Comparison of ENCODE assay signal across 8 cellular contexts in genomic region chr1:21174638-21175323, GRCh38. TPM values are rescaled to one million over a fixed set of nuclear protein-coding genes. Genes with fewer than 3 reads are reported as not detected.
DNase-seq lines count a peak whose midpoint lies in the region; ATAC-seq and TF ChIP-seq lines count a peak whose summit lies in the region.

No MANE protein-coding gene starts in this region.

- H3K36me3 Mint-ChIP-seq in Caco-2 (ENCODE audit: insufficient read depth, unreplicated experiment) (peaks cover 30% of the 10 kb centered on the region), nephron (ENCODE audit: low read depth) (peaks cover 22% of the 10 kb centered on the region)

- H3K27ac ChIP-seq in OCI-LY1 (ENCODE audit: low read depth, low read length, poor library complexity, severe bottlenecking): peak overlapping the region; percentile 46
- H3K27ac ChIP-seq in duodenal mucosa (ENCODE audit: low read depth, low read length): peak overlapping the region; percentile 7

- H3K27me3 ChIP-seq in Caco-2 (replicated peaks; ENCODE audit: control insufficient read depth, insufficient read depth, low read length): no peaks in the 10 kb centered on the region
- no peaks in the 10 kb centered on the region for H3K27me3 ChIP-seq in OCI-LY1 (ENCODE audit: insufficient read depth, low read length)
- no peaks in the 10 kb centered on the region for H3K27me3 ChIP-seq in duodenal mucosa (ENCODE audit: control insufficient read depth in 1 of 2, insufficient read depth in 2 of 2, low read length in 2 of 2)

- no TSS peak for BruUV-seq in Caco-2 (replicated peaks; lab: Mats Ljungman, UMichigan)

- TF ChIP-seq CTCF in Caco-2 (IDR thresholded peaks at IDR 0.05; ENCODE audit: insufficient read depth in 1 of 2, low read depth in 1 of 2, low read length in 1 of 2, severe bottlenecking in 1 of 2, unreplicated experiment in 1 of 2) (no peak), OCI-LY1 (IDR thresholded peaks at IDR 0.05; ENCODE audit: low read length) (no peak), nephron (IDR thresholded peaks at IDR 0.05; ENCODE audit: unreplicated experiment in 3 of 3) (no peak)

- intact Hi-C loops in Caco-2 (cut with micrococcal nuclease; ENCODE audit: unreplicated experiment): loop anchor here (10.0 kb wide), 1 partner anchor 390 kb away; the partner anchor contains the start of gene HP1BP3

- ATAC-seq in GM21529 (IDR thresholded peaks at IDR 0.05; ENCODE audit: unreplicated experiment): no peak
- ATAC-seq in HG02840 (IDR thresholded peaks at IDR 0.05; ENCODE audit: low FRiP score, unreplicated experiment): no peak

- H3K9ac ChIP-seq in OCI-LY1 (ENCODE audit: low read length) (peak overlapping the region; percentile 87), duodenal mucosa (ENCODE audit: low read depth in 1 of 2, low read length in 2 of 2) (peak overlapping the region; percentile 85 to 96)

- no peaks in the 10 kb centered on the region for H3K9me3 Mint-ChIP-seq in Caco-2 (ENCODE audit: unreplicated experiment)
- H3K9me3 Mint-ChIP-seq in nephron: no peaks in the 10 kb centered on the region

- H2AFZ ChIP-seq in OCI-LY1 (ENCODE audit: low read length): no peak overlapping the region

- H3K27me3 Mint-ChIP-seq in Caco-2 (ENCODE audit: insufficient read depth, unreplicated experiment) (no peaks in the 10 kb centered on the region), nephron (ENCODE audit: low read depth) (no peaks in the 10 kb centered on the region)

- no peaks in the 10 kb centered on the region for H3F3A ChIP-seq in OCI-LY1 (ENCODE audit: insufficient read depth, low read length)

- H3K9me3 ChIP-seq in Caco-2 (no peaks in the 10 kb centered on the region), OCI-LY1 (ENCODE audit: low read length) (no peaks in the 10 kb centered on the region), duodenal mucosa (ENCODE audit: control insufficient read depth in 1 of 2, low read length in 2 of 2) (no peaks in the 10 kb centered on the region)

- H3K9me2 ChIP-seq in OCI-LY1 (ENCODE audit: low read depth, low read length): no peaks in the 10 kb centered on the region

- POLR2A ChIA-PET in Caco-2 (lab: Charles Lee): interaction anchor here (0.6 kb wide), 1 partner anchor 18 kb away, joined by 3 read pairs; no protein-coding TSS in a partner anchor

- H3K4me3 Mint-ChIP-seq in Caco-2 (ENCODE audit: unreplicated experiment): peak overlapping the region; percentile 90
- H3K4me3 Mint-ChIP-seq in nephron: peak overlapping the region; percentile 86 to 94 (median 91)

- DNase-seq in Caco-2 (no peak), NCI-H345 treated with DMSO at 0.1 percent for 48 hours (lab: John Stamatoyannopoulos, UW; ENCODE audit: unreplicated experiment) (no peak), SHP77 (lab: John Stamatoyannopoulos, UW) (no peak)

- H3K4me1 ChIP-seq in Caco-2: peaks cover 13% of the 10 kb centered on the region
- H3K4me1 ChIP-seq in OCI-LY1 (ENCODE audit: insufficient read depth, low read length, severe bottlenecking): peaks cover 34% of the 10 kb centered on the region
- H3K4me1 ChIP-seq in duodenal mucosa (ENCODE audit: control insufficient read depth in 1 of 2, insufficient read depth in 2 of 2, low read length in 2 of 2): peaks cover 15 to 22% of the 10 kb centered on the region in 2 donors

- no peaks in the 10 kb centered on the region for H4K20me1 ChIP-seq in OCI-LY1 (ENCODE audit: insufficient read depth, low read length)

- peaks cover 17% of the 10 kb centered on the region for H3K4me1 Mint-ChIP-seq in Caco-2 (ENCODE audit: low read depth, unreplicated experiment)
- H3K4me1 Mint-ChIP-seq in nephron: peaks cover 33% of the 10 kb centered on the region

- H3K4me3 ChIP-seq in Caco-2 (ENCODE audit: low read depth, low read length) (peak overlapping the region; percentile 65), OCI-LY1 (ENCODE audit: low read depth, low read length, poor library complexity, severe bottlenecking) (peak overlapping the region; percentile 96), duodenal mucosa (ENCODE audit: low read depth in 1 of 2, low read length in 2 of 2) (peak overlapping the region; percentile 90 to 95)

- CTCF ChIA-PET in Caco-2 (lab: Charles Lee): no interaction called here

- peak overlapping the region; percentile 93 for H3K27ac Mint-ChIP-seq in Caco-2 (ENCODE audit: unreplicated experiment)
- H3K27ac Mint-ChIP-seq in nephron: peak overlapping the region; percentile 13 to 91 (median 87)

- H3K4me2 ChIP-seq in OCI-LY1 (ENCODE audit: low read length): peak overlapping the region; percentile 95

- H3K36me3 ChIP-seq in Caco-2 (ENCODE audit: control insufficient read depth, insufficient read depth, low read length): no peaks in the 10 kb centered on the region
- peaks cover 8% of the 10 kb centered on the region; the same call in 1 of the 2 replicates for H3K36me3 ChIP-seq in OCI-LY1 (ENCODE audit: insufficient read depth, low read length)
- H3K36me3 ChIP-seq in duodenal mucosa (ENCODE audit: control insufficient read depth in 1 of 2, insufficient read depth in 2 of 2, low read length in 2 of 2): no peaks in the 10 kb centered on the region

- H3K79me2 ChIP-seq in OCI-LY1 (ENCODE audit: insufficient read depth, low read length): peaks cover 43% of the 10 kb centered on the region

RNA-seq across cellular contexts. Expression of gene EIF4G3, which starts 1.9 kb away (rescaled TPM):
- total RNA-seq in Caco-2 (2022): 55.3 and 55.4 TPM in 2 replicates
